In genomic region chr11:65181569-65182257, GRCh38 we compare ENCODE assay signal across 8 cellular contexts. TPM values are rescaled to one million over a fixed set of nuclear protein-coding genes. Genes with fewer than 3 reads are reported as not detected.
DNase-seq lines count a peak whose midpoint lies in the region; ATAC-seq and TF ChIP-seq lines count a peak whose summit lies in the region.

CAPN1 (plus strand) TSS chr11:65181928; CDS start chr11:65182702, 774 bp downstream.

- H3K4me1 Mint-ChIP-seq in CD8-positive, alpha-beta T cell (ENCODE audit: low read depth), result peaks cover 30% of the 10 kb centered on the region

- TF ChIP-seq CTCF in CD8-positive, alpha-beta T cell (IDR thresholded peaks at IDR 0.05), result no peak
- no peak for TF ChIP-seq CTCF in gastroesophageal sphincter (IDR thresholded peaks at IDR 0.05)
- TF ChIP-seq CTCF in suprapubic skin (IDR thresholded peaks at IDR 0.05), result no peak

- H2AFZ ChIP-seq in Karpas-422 (ENCODE audit: low read length), result peak within 1 kb of the TSS; percentile 87

- H3K27me3 Mint-ChIP-seq in CD8-positive, alpha-beta T cell (ENCODE audit: low read depth), result no peaks in the 10 kb centered on the region

- H3K9ac ChIP-seq in Karpas-422 (ENCODE audit: low read length), result peak within 1 kb of the TSS; percentile 86
- peak within 1 kb of the TSS; percentile 90 for H3K9ac ChIP-seq in SK-N-MC (ENCODE audit: insufficient read length)

- H3K4me1 ChIP-seq in CD8-positive, alpha-beta T cell (ENCODE audit: insufficient read depth, low read length), result peaks cover 24% of the 10 kb centered on the region
- H3K4me1 ChIP-seq in Karpas-422 (ENCODE audit: low read length) (peaks cover 26% of the 10 kb centered on the region), gastroesophageal sphincter (peaks cover 0 to 43% (median 15%) of the 10 kb centered on the region in 3 donors), suprapubic skin (peaks cover 40% of the 10 kb centered on the region)

- H3K4me3 Mint-ChIP-seq in CD8-positive, alpha-beta T cell, result peak within 1 kb of the TSS; percentile 91

- H3K9me3 ChIP-seq in CD8-positive, alpha-beta T cell (ENCODE audit: low read length), result no peaks in the 10 kb centered on the region
- H3K9me3 ChIP-seq in Karpas-422 (ENCODE audit: low read length) (no peaks in the 10 kb centered on the region), SK-N-MC (ENCODE audit: low read depth, low read length) (no peaks in the 10 kb centered on the region), gastroesophageal sphincter (no peaks in the 10 kb centered on the region), suprapubic skin (no peaks in the 10 kb centered on the region)

- peak within 1 kb of the TSS; percentile 87 for H3K27ac Mint-ChIP-seq in CD8-positive, alpha-beta T cell

- peak in 6 of 7 experiments; percentile 54 to 74 (median 66) for DNase-seq in CD8-positive, alpha-beta T cell
- DNase-seq in Karpas-422 (peak; percentile 90), SK-N-MC (ENCODE audit: low read depth, low spot score) (no peak), nucleus accumbens (lab: John Stamatoyannopoulos, UW) (peak in 35 of 56 donors; percentile 6 to 68 (median 31)), suprapubic skin (ENCODE audit: low spot score in 2 of 2) (peak; percentile 88 to 91)
- DNase-seq in activated naive CD4-positive, alpha-beta T cell treated with Interleukin-2 at 50 U/mL for 16 hours, result peak; percentile 83

- H3K9me3 Mint-ChIP-seq in CD8-positive, alpha-beta T cell, result no peaks in the 10 kb centered on the region

- H3K36me3 Mint-ChIP-seq in CD8-positive, alpha-beta T cell, result peaks cover 24% of the 10 kb centered on the region

- peak within 1 kb of the TSS; percentile 38 for H3K27ac ChIP-seq in CD8-positive, alpha-beta T cell (ENCODE audit: low read depth, low read length)
- peak within 1 kb of the TSS; percentile 67 for H3K27ac ChIP-seq in Karpas-422 (ENCODE audit: low read length)
- H3K27ac ChIP-seq in SK-N-MC, result no peak within 1 kb of the TSS
- H3K27ac ChIP-seq in gastroesophageal sphincter, result peak within 1 kb of the TSS; percentile 82 to 92 (median 90)
- peak within 1 kb of the TSS; percentile 96 for H3K27ac ChIP-seq in suprapubic skin

- no peaks in the 10 kb centered on the region for H3K27me3 ChIP-seq in CD8-positive, alpha-beta T cell (ENCODE audit: insufficient read depth, low read length)
- H3K27me3 ChIP-seq in Karpas-422 (ENCODE audit: low read length), result no peaks in the 10 kb centered on the region
- H3K27me3 ChIP-seq in gastroesophageal sphincter, result no peaks in the 10 kb centered on the region
- H3K27me3 ChIP-seq in suprapubic skin, result no peaks in the 10 kb centered on the region

- WGBS in gastroesophageal sphincter (ENCODE audit: low coverage in 1 of 2), 2 donors, result 0% methylated on average over 3 of the region's 43 CpGs; no CpG with 5 or more reads in 1 of the 2 donors
- WGBS in suprapubic skin, result 0% methylated on average over 21 of the region's 43 CpGs

- POLR2A ChIA-PET in CD8-positive, alpha-beta T cell (lab: Charles Lee), result interaction anchor here (0.7 to 2.2 kb wide), 5 partner anchors 46 to 141 kb away, joined by 5 to 12 read pairs (median 8); partner anchors contain the start of genes FAU, MRPL49, TM7SF2 and ZNHIT2

- peaks cover 12% of the 10 kb centered on the region for H3K36me3 ChIP-seq in CD8-positive, alpha-beta T cell (ENCODE audit: insufficient read depth, low read length)
- H3K36me3 ChIP-seq in Karpas-422 (ENCODE audit: insufficient read depth, low read length), result no peaks in the 10 kb centered on the region
- no peaks in the 10 kb centered on the region for H3K36me3 ChIP-seq in SK-N-MC (ENCODE audit: insufficient read depth, low read length)
- H3K36me3 ChIP-seq in gastroesophageal sphincter, result peaks cover 0 to 35% of the 10 kb centered on the region in 2 donors
- peaks cover 12% of the 10 kb centered on the region for H3K36me3 ChIP-seq in suprapubic skin

- ATAC-seq in CD8-positive, alpha-beta T cell, result peak; percentile 74
- ATAC-seq in GM21367 (IDR thresholded peaks at IDR 0.05; ENCODE audit: unreplicated experiment), result peak; percentile 29
- ATAC-seq in gastroesophageal sphincter, result peak; percentile 79

- TF ChIP-seq POLR2A in gastroesophageal sphincter (IDR thresholded peaks at IDR 0.05), result no peak
- TF ChIP-seq POLR2A in suprapubic skin (IDR thresholded peaks at IDR 0.05), result no peak

- peak within 1 kb of the TSS; percentile 85 for H3K4me3 ChIP-seq in CD8-positive, alpha-beta T cell (ENCODE audit: low read depth, low read length)
- H3K4me3 ChIP-seq in Karpas-422 (ENCODE audit: low read length) (peak within 1 kb of the TSS; percentile 82), SK-N-MC (peak within 1 kb of the TSS; percentile 88), gastroesophageal sphincter (peak within 1 kb of the TSS; percentile 84 to 96), suprapubic skin (peak within 1 kb of the TSS; percentile 82)

- TF ChIP-seq EP300 in gastroesophageal sphincter (IDR thresholded peaks at IDR 0.05) (no peak), suprapubic skin (IDR thresholded peaks at IDR 0.05) (no peak)

- CTCF ChIA-PET in CD8-positive, alpha-beta T cell (lab: Charles Lee), result interaction anchor here (0.9 to 2.3 kb wide), 5 partner anchors 16 to 167 kb away, joined by 3 to 10 read pairs (median 4); partner anchors contain the start of gene ARL2

- H3K4me2 ChIP-seq in Karpas-422 (ENCODE audit: low read depth, low read length, poor library complexity, severe bottlenecking), result peak within 1 kb of the TSS; percentile 85

- H4K20me1 ChIP-seq in Karpas-422 (ENCODE audit: insufficient read depth, low read depth, low read length), result no peaks in the 10 kb centered on the region

- intact Hi-C loops in CD8-positive, alpha-beta T cell (cut with DNase I, micrococcal nuclease), result loop anchor here (1.0 to 10.0 kb wide), 7 partner anchors 46 to 267 kb away; partner anchors contain the start of genes ATG2A (in 1 of the 2), SNX15 (in 1 of the 2), TM7SF2 (in 1 of the 2) and ZNHIT2 (in 1 of the 2)

- H3K79me2 ChIP-seq in Karpas-422 (ENCODE audit: low read length), result peaks cover 14% of the 10 kb centered on the region; the same call in 1 of the 2 replicates

- no peaks in the 10 kb centered on the region for H3K9me2 ChIP-seq in Karpas-422 (replicated peaks; ENCODE audit: insufficient read depth, low read length)

RNA-seq across cellular contexts. Expression of gene CAPN1, which starts in this region (rescaled TPM):
- total RNA-seq in CD8-positive, alpha-beta T cell, result 10 to 100 TPM; 61.8 to 63.8 TPM
- 96.5 and 115 TPM in 2 replicates for total RNA-seq in Karpas-422 (2014; rRNA removed; shearing (Covaris generic); ENCODE audit: low replicate concordance)
- 100 to 1,000 TPM; 100 to 196 (median 156) TPM for total RNA-seq in gastroesophageal sphincter
- total RNA-seq in suprapubic skin, result 100 to 1,000 TPM; 467 to 627 (median 561) TPM

Comparison
In these comparisons a context has a peak if more than half of its experiments do, and no peak if none do; other contexts are left out.
1. ATAC-seq: peak in every context shown above with its lines; median percentile 79 in gastroesophageal sphincter; 74 in CD8-positive, alpha-beta T cell; 29 in GM21367.